18 cellular contexts compared by ENCODE assay signal in the genomic region with DNA sequence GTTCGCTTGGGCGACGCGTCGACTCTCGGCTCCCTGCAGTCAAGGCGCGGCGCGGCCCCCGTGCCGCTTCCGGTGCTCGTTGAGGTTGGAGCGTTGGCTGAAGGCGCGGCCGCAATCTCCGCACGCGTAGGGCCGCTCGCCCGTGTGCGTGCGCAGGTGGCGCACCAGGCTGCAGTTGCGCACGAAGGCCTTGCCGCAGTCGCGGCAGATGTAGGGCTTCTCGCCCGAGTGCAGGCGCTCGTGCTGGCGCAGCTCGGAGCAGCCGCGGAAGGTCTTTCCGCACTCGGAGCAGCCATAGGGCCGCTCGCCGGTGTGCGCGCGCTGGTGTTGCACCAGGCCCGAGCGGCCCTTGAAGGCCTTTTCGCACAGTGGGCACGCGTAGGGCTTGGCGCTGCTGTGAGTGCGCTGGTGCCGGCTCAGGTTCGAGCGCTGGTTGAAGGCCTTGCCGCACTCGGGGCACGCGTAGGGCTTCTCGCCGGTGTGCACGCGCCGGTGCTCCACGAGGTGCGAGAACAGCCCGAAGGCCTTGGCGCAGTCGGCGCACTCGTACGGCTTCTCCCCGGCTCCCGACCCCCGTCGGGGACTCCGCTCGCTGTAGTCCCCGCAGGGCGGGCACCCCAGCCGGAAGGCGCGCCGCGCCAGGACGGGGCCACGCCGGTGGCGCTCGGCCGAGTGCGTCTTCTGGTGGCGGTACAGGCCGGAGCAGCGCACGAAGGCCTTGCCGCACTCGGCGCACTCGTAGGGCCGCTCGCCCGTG. TPM values are rescaled to one million over a fixed set of nuclear protein-coding genes. Genes with fewer than 3 reads are reported as not detected.
DNase-seq lines count a peak whose midpoint lies in the region; ATAC-seq, FAIRE-seq and TF ChIP-seq lines count a peak whose summit lies in the region.
"Had no signal": no experiment of that assay in that cellular context is flagged by ENCODE, and none has a peak within 500 bp of the region (broad histone marks: within the 10 kb centered on the region; RNA-seq: fewer than 3 reads in every experiment).

No MANE protein-coding gene starts in this region.

- H3K27me3 Mint-ChIP-seq in stimulated activated naive CD8-positive, alpha-beta T cell treated with anti-CD3 and anti-CD28 coated beads, Interleukin-15, amount 100 ng/mL, for 72 hours = no peaks in the 10 kb centered on the region
- H3K27me3 Mint-ChIP-seq: CD8-positive, alpha-beta memory T cell had no signal

- peaks cover 3% of the 10 kb centered on the region for H3K4me1 Mint-ChIP-seq in stimulated activated naive CD8-positive, alpha-beta T cell treated with anti-CD3 and anti-CD28 coated beads, Interleukin-15, amount 100 ng/mL, for 72 hours

- H3K9ac ChIP-seq in endothelial cell of umbilical vein (replicated peaks; ENCODE audit: extremely low read depth, insufficient read depth, low read length) = no peak overlapping the region
- H3K9ac ChIP-seq: BLaER1 had no signal

- no peak for TF ChIP-seq POLR2A in endothelial cell of umbilical vein (IDR thresholded peaks at IDR 0.05; ENCODE audit: low read depth, low read length)
- TF ChIP-seq POLR2A in testis (IDR thresholded peaks at IDR 0.05) = no peak
- no peak for TF ChIP-seq POLR2A in stomach (IDR thresholded peaks at IDR 0.05)

- no peaks in the 10 kb centered on the region for H3K79me2 ChIP-seq in endothelial cell of umbilical vein (ENCODE audit: control insufficient read depth, insufficient read depth, low read length)

- H3K4me3 Mint-ChIP-seq in stimulated activated naive CD8-positive, alpha-beta T cell treated with anti-CD3 and anti-CD28 coated beads, Interleukin-15, amount 100 ng/mL, for 72 hours = no peak overlapping the region
- H3K4me3 Mint-ChIP-seq: CD8-positive, alpha-beta memory T cell had no signal

- H3K27ac ChIP-seq in right atrium auricular region (no peak overlapping the region), endothelial cell of umbilical vein (ENCODE audit: insufficient read depth, low read depth, low read length) (no peak overlapping the region), testis (peak overlapping the region in 1 of 2 donors; percentile 16), stomach (no peak overlapping the region)
- H3K27ac ChIP-seq: BLaER1 had no signal

- H3K4me2 ChIP-seq in endothelial cell of umbilical vein (ENCODE audit: insufficient read depth, low read length) = no peak overlapping the region
- H3K4me2 ChIP-seq: BLaER1 had no signal

- no peaks in the 10 kb centered on the region for H4K20me1 ChIP-seq in endothelial cell of umbilical vein (replicated peaks; ENCODE audit: control insufficient read depth, extremely low read depth, insufficient read depth, low read length)
- H4K20me1 ChIP-seq: BLaER1 had no signal

- H3K9me3 ChIP-seq in right atrium auricular region = no peaks in the 10 kb centered on the region
- no peaks in the 10 kb centered on the region for H3K9me3 ChIP-seq in endothelial cell of umbilical vein (replicated peaks; ENCODE audit: control insufficient read depth, insufficient read depth, low read length)
- H3K9me3 ChIP-seq in testis = no peaks in the 10 kb centered on the region
- H3K9me3 ChIP-seq in stomach = no peaks in the 10 kb centered on the region
- H3K9me3 ChIP-seq: BLaER1, Caco-2 had no signal

- POLR2A ChIA-PET in endothelial cell of umbilical vein (lab: Charles Lee) = no interaction called here

- no peak for FAIRE-seq in endothelial cell of umbilical vein (lab: Jason Lieb, UNC)
- FAIRE-seq: H54, HepG2, HTR-8/SVneo had no signal

- H3K36me3 ChIP-seq in right atrium auricular region (no peaks in the 10 kb centered on the region), endothelial cell of umbilical vein (ENCODE audit: control insufficient read depth in 2 of 2, extremely low read depth in 1 of 2, insufficient read depth in 2 of 2, low read length in 2 of 2) (no peaks in the 10 kb centered on the region), testis (ENCODE audit: low read depth, missing control alignments) (no peaks in the 10 kb centered on the region), stomach (peaks cover 0 to 16% (median 7%) of the 10 kb centered on the region in 4 donors)

- CTCF ChIA-PET in endothelial cell of umbilical vein (lab: Charles Lee) = no interaction called here

- H3K27me3 ChIP-seq in right atrium auricular region (no peaks in the 10 kb centered on the region), endothelial cell of umbilical vein (ENCODE audit: control insufficient read depth in 2 of 2, insufficient read depth in 2 of 2, low read length in 2 of 2) (peaks cover 10 to 28% of the 10 kb centered on the region in 2 experiments), testis (no peaks in the 10 kb centered on the region), stomach (no peaks in the 10 kb centered on the region)
- H3K27me3 ChIP-seq: BLaER1 had no signal

- no peak overlapping the region for H2AFZ ChIP-seq in endothelial cell of umbilical vein (ENCODE audit: low read depth, low read length)

- dilution Hi-C loops in endothelial cell of umbilical vein (cut with MboI; ENCODE audit: extremely low pct_ligation_motif_present, low sequenced_read_pairs) = no loop called here

- DNase-seq in Right ventricle myocardium inferior (ENCODE audit: missing footprints) (peak; percentile 68), right atrium auricular region (ENCODE audit: low spot score) (no peak), endothelial cell of umbilical vein (ENCODE audit: low read depth, low spot score) (no peak), testis (peak; percentile 37), stomach (no peak), HuH-7.5 (ENCODE audit: low spot score) (no peak)
- DNase-seq in stimulated activated naive CD8-positive, alpha-beta T cell treated with anti-CD3 and anti-CD28 coated beads, Interleukin-15, amount 100 ng/mL, for 72 hours = no peak
- no peak for DNase-seq in stimulated activated naive CD8-positive, alpha-beta T cell treated with anti-CD3 and anti-CD28 coated beads, Interleukin-15, Interleukin-2, amounts not matched to agents 100 U/mL and 50 U/mL, for 24 hours
- DNase-seq: 8988T; AML-193; Caco-2; CD8-positive, alpha-beta memory T cell; DMS53; GF-D8 had no signal

- no TSS peak for BruUV-seq in endothelial cell of umbilical vein (replicated peaks; lab: Mats Ljungman, UMichigan)

- intact Hi-C loops in Right ventricle myocardium inferior (cut with DNase I) (no loop called here), endothelial cell of umbilical vein (cut with micrococcal nuclease) (no loop called here), testis (cut with DNase I; ENCODE audit: low total_unique reads) (no loop called here), stomach (cut with DNase I; ENCODE audit: low total_unique reads) (no loop called here)

- TF ChIP-seq CTCF in right atrium auricular region (IDR thresholded peaks at IDR 0.05) = no peak
- TF ChIP-seq CTCF in endothelial cell of umbilical vein (IDR thresholded peaks at IDR 0.05; ENCODE audit: extremely low read depth in 1 of 2, insufficient read depth in 1 of 2, low read depth in 1 of 2, low read length in 2 of 2) = no peak
- no peak for TF ChIP-seq CTCF in testis (IDR thresholded peaks at IDR 0.05)
- no peak for TF ChIP-seq CTCF in stomach (IDR thresholded peaks at IDR 0.05)

- no peak overlapping the region for H3K4me3 ChIP-seq in right atrium auricular region
- H3K4me3 ChIP-seq in endothelial cell of umbilical vein (replicated peaks in 1 of 3; ENCODE audit: insufficient read depth in 1 of 3, low read depth in 1 of 3, low read length in 3 of 3) = no peak overlapping the region
- H3K4me3 ChIP-seq in testis = peak overlapping the region; percentile 21 to 48
- no peak overlapping the region for H3K4me3 ChIP-seq in stomach
- H3K4me3 ChIP-seq: BLaER1 had no signal

- no peaks in the 10 kb centered on the region for H3K9me1 ChIP-seq in endothelial cell of umbilical vein (replicated peaks; ENCODE audit: control insufficient read depth, extremely low read depth, insufficient read depth, low read length)

- WGBS in testis, 2 donors = 63 to 68% methylated on average over 44 to 88 of the region's 106 CpGs
- 52 to 85% (median 73%) methylated on average over 67 to 106 of the region's 106 CpGs for WGBS in stomach, 5 donors

- H3K9me3 Mint-ChIP-seq in stimulated activated naive CD8-positive, alpha-beta T cell treated with anti-CD3 and anti-CD28 coated beads, Interleukin-15, amount 100 ng/mL, for 72 hours = no peaks in the 10 kb centered on the region
- H3K9me3 Mint-ChIP-seq: CD8-positive, alpha-beta memory T cell had no signal

- TF ChIP-seq EP300 in stomach (IDR thresholded peaks at IDR 0.05) = no peak

- H3K27ac Mint-ChIP-seq in stimulated activated naive CD8-positive, alpha-beta T cell treated with anti-CD3 and anti-CD28 coated beads, Interleukin-15, amount 100 ng/mL, for 72 hours = no peak overlapping the region
- H3K27ac Mint-ChIP-seq: CD8-positive, alpha-beta memory T cell had no signal

- no peak for ATAC-seq in Right ventricle myocardium inferior
- ATAC-seq in stimulated activated naive CD8-positive, alpha-beta T cell treated with anti-CD3 and anti-CD28 coated beads, Interleukin-15, amount 100 ng/mL, for 72 hours = peak; percentile 11
- ATAC-seq in stimulated activated naive CD8-positive, alpha-beta T cell treated with anti-CD3 and anti-CD28 coated beads, Interleukin-15, Interleukin-2, amounts not matched to agents 100 U/mL and 50 U/mL, for 24 hours = no peak
- ATAC-seq: HepG2 had no signal

- H3K4me1 ChIP-seq in right atrium auricular region (no peaks in the 10 kb centered on the region), endothelial cell of umbilical vein (ENCODE audit: control insufficient read depth, extremely low read depth, insufficient read depth, low read length) (no peaks in the 10 kb centered on the region), testis (peaks cover 6% of the 10 kb centered on the region), stomach (peaks cover 0 to 11% (median 3%) of the 10 kb centered on the region in 4 donors)
- H3K4me1 ChIP-seq: Caco-2 had no signal

RNA-seq across cellular contexts. Expression of gene ZNF497, which starts 5.3 kb away (rescaled TPM):
- total RNA-seq in Right ventricle myocardium inferior (0.19 TPM), right atrium auricular region (under 1 TPM; 0.39 to 0.56 TPM), endothelial cell of umbilical vein (0.42 and 1.3 TPM in 2 replicates), testis (10 to 100 TPM; 10.3 to 10.7 TPM), stomach (10 to 100 TPM in 1 of 5 donors, 1 to 10 TPM in 2, under 1 TPM in 1, not detected in 1; 0.14 to 12.3 (median 3.2) TPM)
- polyA plus RNA-seq in endothelial cell of umbilical vein (0.40 and 0.62 TPM in 2 replicates), testis (ENCODE audit: insufficient read depth, low read depth, low replicate concordance) (2.6 TPM), stomach (1 to 10 TPM in 1 of 3 donors, under 1 TPM in 2; 0.12 to 1.0 (median 0.46) TPM)
- polyA plus RNA-seq in endothelial cell of umbilical vein (2011; cell fraction: cytosol; rRNA removed) = 0.10 and 0.21 TPM in 2 replicates
- polyA plus RNA-seq in endothelial cell of umbilical vein (2011; cell fraction: nucleus; rRNA removed) = 1.2 and 1.7 TPM in 2 replicates
- polyA plus RNA-seq in endothelial cell of umbilical vein (2012) = 0.20 and 0.35 TPM in 2 replicates
- polyA minus RNA-seq in endothelial cell of umbilical vein = 0.46 and 1.8 TPM in 2 replicates
- 1.6 TPM for polyA minus RNA-seq in endothelial cell of umbilical vein (2011; cell fraction: cytosol; rRNA and poly(A)+ RNA removed)
- polyA minus RNA-seq in endothelial cell of umbilical vein (2011; cell fraction: nucleus; rRNA and poly(A)+ RNA removed) = 0.82 and 0.87 TPM in 2 replicates

RNA-seq across cellular contexts. Expression of gene ZNF837, which starts 13.0 kb away (rescaled TPM):
- total RNA-seq in Right ventricle myocardium inferior (0.22 TPM), right atrium auricular region (1 to 10 TPM in 1 of 2 donors, under 1 TPM in 1; 0.70 to 1.3 TPM), endothelial cell of umbilical vein (1.4 and 1.7 TPM in 2 replicates), testis (1 to 10 TPM; 6.2 to 9.3 TPM), stomach (1 to 10 TPM in 4 of 5 donors, not detected in 1; 1.8 to 8.5 (median 2.3) TPM)
- polyA plus RNA-seq in endothelial cell of umbilical vein (1.6 and 2.8 TPM in 2 replicates), testis (ENCODE audit: insufficient read depth, low read depth, low replicate concordance) (1.3 TPM), stomach (1 to 10 TPM; 2.3 to 3.0 (median 2.4) TPM)
- polyA plus RNA-seq in endothelial cell of umbilical vein (2011; cell fraction: cytosol; rRNA removed) = 0.57 and 1.4 TPM in 2 replicates
- 0.59 and 0.67 TPM in 2 replicates for polyA plus RNA-seq in endothelial cell of umbilical vein (2011; cell fraction: nucleus; rRNA removed)
- polyA plus RNA-seq in endothelial cell of umbilical vein (2012) = 0.74 and 2.0 TPM in 2 replicates
- polyA minus RNA-seq in endothelial cell of umbilical vein = 0.49 and 0.92 TPM in 2 replicates
- polyA minus RNA-seq in endothelial cell of umbilical vein (2011; cell fraction: cytosol; rRNA and poly(A)+ RNA removed) = 2.0 TPM
- polyA minus RNA-seq in endothelial cell of umbilical vein (2011; cell fraction: nucleus; rRNA and poly(A)+ RNA removed) = 0.77 TPM in 2 replicates

RNA-seq across cellular contexts. Expression of gene A1BG, which starts 14.6 kb away (rescaled TPM):
- total RNA-seq in Right ventricle myocardium inferior (3.9 TPM), right atrium auricular region (10 to 100 TPM; 45.5 to 52.6 TPM), endothelial cell of umbilical vein (0.85 and 2.3 TPM in 2 replicates), testis (10 to 100 TPM in 1 of 2 donors, 1 to 10 TPM in 1; 3.5 to 13.1 TPM), stomach (10 to 100 TPM in 1 of 5 donors, 1 to 10 TPM in 2, not detected in 2; 1.1 to 30.9 (median 1.7) TPM)
- polyA plus RNA-seq in endothelial cell of umbilical vein (3.7 and 6.2 TPM in 2 replicates), testis (ENCODE audit: insufficient read depth, low read depth, low replicate concordance) (4.5 TPM), stomach (10 to 100 TPM; 19.7 to 61.7 (median 33.8) TPM)
- 1.0 and 1.9 TPM in 2 replicates for polyA plus RNA-seq in endothelial cell of umbilical vein (2011; cell fraction: cytosol; rRNA removed)
- polyA plus RNA-seq in endothelial cell of umbilical vein (2011; cell fraction: nucleus; rRNA removed) = 0.21 and 0.55 TPM in 2 replicates
- 1.2 and 1.9 TPM in 2 replicates for polyA plus RNA-seq in endothelial cell of umbilical vein (2012)
- polyA minus RNA-seq in endothelial cell of umbilical vein = 0.53 TPM in 1 of 2 replicates, not detected in the other
- polyA minus RNA-seq in endothelial cell of umbilical vein (2011; cell fraction: cytosol; rRNA and poly(A)+ RNA removed) = not detected
- polyA minus RNA-seq in endothelial cell of umbilical vein (2011; cell fraction: nucleus; rRNA and poly(A)+ RNA removed) = 0.53 TPM in 1 of 2 replicates, not detected in the other

RNA-seq across cellular contexts. Expression of gene RPS5, which starts 19.2 kb away (rescaled TPM):
- total RNA-seq in Right ventricle myocardium inferior = 551 TPM
- 1,000 to 10,000 TPM in 1 of 2 donors, 100 to 1,000 TPM in 1; 593 to 1,197 TPM for total RNA-seq in right atrium auricular region
- 945 and 993 TPM in 2 replicates for total RNA-seq in endothelial cell of umbilical vein
- 3,430 and 4,008 TPM in 2 replicates for polyA plus RNA-seq in endothelial cell of umbilical vein
- 2,572 and 2,789 TPM in 2 replicates for polyA plus RNA-seq in endothelial cell of umbilical vein (2011; cell fraction: cytosol; rRNA removed)
- polyA plus RNA-seq in endothelial cell of umbilical vein (2011; cell fraction: nucleus; rRNA removed) = 713 and 831 TPM in 2 replicates
- 1,416 and 2,035 TPM in 2 replicates for polyA plus RNA-seq in endothelial cell of umbilical vein (2012)
- polyA minus RNA-seq in endothelial cell of umbilical vein = 1,548 and 1,681 TPM in 2 replicates
- 1,257 TPM for polyA minus RNA-seq in endothelial cell of umbilical vein (2011; cell fraction: cytosol; rRNA and poly(A)+ RNA removed)
- polyA minus RNA-seq in endothelial cell of umbilical vein (2011; cell fraction: nucleus; rRNA and poly(A)+ RNA removed) = 223 and 251 TPM in 2 replicates
- total RNA-seq in testis = 1,000 to 10,000 TPM in 1 of 2 donors, 100 to 1,000 TPM in 1; 437 to 1,004 TPM
- polyA plus RNA-seq in testis (ENCODE audit: insufficient read depth, low read depth, low replicate concordance) = 746 TPM
- total RNA-seq in stomach = 1,000 to 10,000 TPM in 3 of 5 donors, 100 to 1,000 TPM in 2; 801 to 1,605 (median 1,501) TPM
- polyA plus RNA-seq in stomach = 1,000 to 10,000 TPM; 1,495 to 2,322 (median 1,503) TPM

RNA-seq across cellular contexts. Expression of gene RNF225, which starts 27.6 kb away (rescaled TPM):
- total RNA-seq in Right ventricle myocardium inferior = not detected
- total RNA-seq in right atrium auricular region = not detected
- 0.58 TPM in 1 of 2 replicates, not detected in the other for total RNA-seq in endothelial cell of umbilical vein
- not detected in 2 replicates for polyA plus RNA-seq in endothelial cell of umbilical vein
- not detected in 2 replicates for polyA plus RNA-seq in endothelial cell of umbilical vein (2011; cell fraction: cytosol; rRNA removed)
- polyA plus RNA-seq in endothelial cell of umbilical vein (2011; cell fraction: nucleus; rRNA removed) = not detected in 2 replicates
- not detected in 2 replicates for polyA plus RNA-seq in endothelial cell of umbilical vein (2012)
- polyA minus RNA-seq in endothelial cell of umbilical vein = not detected in 2 replicates
- not detected for polyA minus RNA-seq in endothelial cell of umbilical vein (2011; cell fraction: cytosol; rRNA and poly(A)+ RNA removed)
- 1.4 TPM in 1 of 2 replicates, not detected in the other for polyA minus RNA-seq in endothelial cell of umbilical vein (2011; cell fraction: nucleus; rRNA and poly(A)+ RNA removed)
- total RNA-seq in testis = not detected
- polyA plus RNA-seq in testis (ENCODE audit: insufficient read depth, low read depth, low replicate concordance) = not detected
- not detected for total RNA-seq in stomach
- under 1 TPM in 1 of 3 donors, not detected in 2; 0.13 TPM for polyA plus RNA-seq in stomach
- total RNA-seq: HepG2 had no signal
- polyA plus RNA-seq: CD8-positive, alpha-beta memory T cell; HepG2 had no signal

Comparison
In these comparisons a context has a peak if more than half of its experiments do, and no peak if none do; other contexts are left out.
1. DNase-seq: peak in Right ventricle myocardium inferior (single experiment) and testis (single experiment); none in right atrium auricular region (single experiment), stimulated activated naive CD8-positive, alpha-beta T cell treated with anti-CD3 and anti-CD28 coated beads, Interleukin-15, amount 100 ng/mL, for 72 hours (0 of 2), stimulated activated naive CD8-positive, alpha-beta T cell treated with anti-CD3 and anti-CD28 coated beads, Interleukin-15, Interleukin-2, amounts not matched to agents 100 U/mL and 50 U/mL, for 24 hours (single experiment), endothelial cell of umbilical vein (single experiment), stomach (single experiment) and HuH-7.5 (single experiment).
2. H3K4me3 ChIP-seq: peak in testis (2 of 2); none in right atrium auricular region (0 of 2), endothelial cell of umbilical vein (0 of 3) and stomach (0 of 4).